1 cellular context compared by ENCODE assay signal in the genomic region with DNA sequence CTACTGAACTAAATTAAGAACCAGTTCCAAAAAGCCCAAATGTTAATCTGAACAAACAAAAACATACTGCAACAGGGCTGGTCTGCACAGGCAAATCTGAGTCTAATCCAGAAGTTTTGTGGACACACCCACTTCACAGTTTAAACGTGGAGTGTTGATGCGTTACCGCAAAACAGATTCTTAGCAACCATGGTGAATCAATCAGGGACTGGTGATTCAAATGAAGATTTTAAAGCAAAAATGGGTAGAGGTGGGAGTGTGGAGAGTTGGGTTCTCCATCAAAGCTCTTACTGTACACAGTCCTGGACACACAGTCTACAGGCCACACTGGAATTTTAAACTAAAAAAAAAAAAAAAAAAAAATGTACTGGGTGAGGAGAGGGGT.
TF ChIP-seq lines count a peak whose summit lies in the region.

No MANE protein-coding gene starts in this region.

TF ChIP-seq in WTC11, 78 proteins besides CTCF, POLR2A, EP300 and RAD21 (continued from another document):
- TF ChIP-seq, protein P1, sequence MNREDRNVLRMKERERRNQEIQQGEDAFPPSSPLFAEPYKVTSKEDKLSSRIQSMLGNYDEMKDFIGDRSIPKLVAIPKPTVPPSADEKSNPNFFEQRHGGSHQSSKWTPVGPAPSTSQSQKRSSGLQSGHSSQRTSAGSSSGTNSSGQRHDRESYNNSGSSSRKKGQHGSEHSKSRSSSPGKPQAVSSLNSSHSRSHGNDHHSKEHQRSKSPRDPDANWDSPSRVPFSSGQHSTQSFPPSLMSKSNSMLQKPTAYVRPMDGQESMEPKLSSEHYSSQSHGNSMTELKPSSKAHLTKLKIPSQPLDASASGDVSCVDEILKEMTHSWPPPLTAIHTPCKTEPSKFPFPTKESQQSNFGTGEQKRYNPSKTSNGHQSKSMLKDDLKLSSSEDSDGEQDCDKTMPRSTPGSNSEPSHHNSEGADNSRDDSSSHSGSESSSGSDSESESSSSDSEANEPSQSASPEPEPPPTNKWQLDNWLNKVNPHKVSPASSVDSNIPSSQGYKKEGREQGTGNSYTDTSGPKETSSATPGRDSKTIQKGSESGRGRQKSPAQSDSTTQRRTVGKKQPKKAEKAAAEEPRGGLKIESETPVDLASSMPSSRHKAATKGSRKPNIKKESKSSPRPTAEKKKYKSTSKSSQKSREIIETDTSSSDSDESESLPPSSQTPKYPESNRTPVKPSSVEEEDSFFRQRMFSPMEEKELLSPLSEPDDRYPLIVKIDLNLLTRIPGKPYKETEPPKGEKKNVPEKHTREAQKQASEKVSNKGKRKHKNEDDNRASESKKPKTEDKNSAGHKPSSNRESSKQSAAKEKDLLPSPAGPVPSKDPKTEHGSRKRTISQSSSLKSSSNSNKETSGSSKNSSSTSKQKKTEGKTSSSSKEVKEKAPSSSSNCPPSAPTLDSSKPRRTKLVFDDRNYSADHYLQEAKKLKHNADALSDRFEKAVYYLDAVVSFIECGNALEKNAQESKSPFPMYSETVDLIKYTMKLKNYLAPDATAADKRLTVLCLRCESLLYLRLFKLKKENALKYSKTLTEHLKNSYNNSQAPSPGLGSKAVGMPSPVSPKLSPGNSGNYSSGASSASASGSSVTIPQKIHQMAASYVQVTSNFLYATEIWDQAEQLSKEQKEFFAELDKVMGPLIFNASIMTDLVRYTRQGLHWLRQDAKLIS (CRISPR knock-in tag; IDR thresholded peaks at IDR 0.05; ENCODE audit: borderline replicate concordance) = no peak
- TF ChIP-seq FOXP1 (CRISPR knock-in tag; IDR thresholded peaks at IDR 0.05; ENCODE audit: borderline replicate concordance) (no peak), SMAD4 (CRISPR knock-in tag; IDR thresholded peaks at IDR 0.05) (no peak)
- TF ChIP-seq, protein P2, sequence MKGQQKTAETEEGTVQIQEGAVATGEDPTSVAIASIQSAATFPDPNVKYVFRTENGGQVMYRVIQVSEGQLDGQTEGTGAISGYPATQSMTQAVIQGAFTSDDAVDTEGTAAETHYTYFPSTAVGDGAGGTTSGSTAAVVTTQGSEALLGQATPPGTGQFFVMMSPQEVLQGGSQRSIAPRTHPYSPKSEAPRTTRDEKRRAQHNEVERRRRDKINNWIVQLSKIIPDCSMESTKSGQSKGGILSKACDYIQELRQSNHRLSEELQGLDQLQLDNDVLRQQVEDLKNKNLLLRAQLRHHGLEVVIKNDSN (CRISPR knock-in tag; IDR thresholded peaks at IDR 0.05) = no peak
